In genomic region chr16:70725912-70726828, GRCh38 we compare ENCODE assay signal across 11 cellular contexts. TPM values are rescaled to one million over a fixed set of nuclear protein-coding genes. Genes with fewer than 3 reads are reported as not detected.
DNase-seq lines count a peak whose midpoint lies in the region; ATAC-seq and TF ChIP-seq lines count a peak whose summit lies in the region.
"Had no signal": no experiment of that assay in that cellular context is flagged by ENCODE, and none has a peak within 500 bp of the region (broad histone marks: within the 10 kb centered on the region; RNA-seq: fewer than 3 reads in every experiment).

No MANE protein-coding gene starts in this region.

- H3K4me3 ChIP-seq in coronary artery = peak overlapping the region; percentile 47
- H3K4me3 ChIP-seq: GM12878 had no signal

- H3K36me3 Mint-ChIP-seq in activated CD4-positive, alpha-beta T cell treated with anti-CD3 and anti-CD28 coated beads, Interleukin-2, amount 10 ng/mL, durations not matched to agents 24 days and 14 days (ENCODE audit: low read depth) = peaks cover 10% of the 10 kb centered on the region

- H3K27me3 Mint-ChIP-seq in activated CD4-positive, alpha-beta T cell treated with anti-CD3 and anti-CD28 coated beads, Interleukin-2, amount 10 ng/mL, durations not matched to agents 24 days and 14 days = no peaks in the 10 kb centered on the region

- H3K4me3 Mint-ChIP-seq in activated CD4-positive, alpha-beta T cell treated with anti-CD3 and anti-CD28 coated beads, Interleukin-2, amount 10 ng/mL, durations not matched to agents 24 days and 14 days = no peak overlapping the region

- peak overlapping the region; percentile 68 to 91 for H3K27ac ChIP-seq in coronary artery
- H3K27ac ChIP-seq: HL-60 had no signal

- peak; percentile 35 for DNase-seq in DMS79 treated with DMSO at 0.1 percent for 48 hours (lab: John Stamatoyannopoulos, UW)
- DNase-seq in coronary artery (ENCODE audit: low spot score) = no peak
- DNase-seq in left colon = peak; percentile 32 to 65
- peak; percentile 83 for DNase-seq in sciatic nerve (ENCODE audit: low spot score)
- DNase-seq in NCI-H1694 (lab: John Stamatoyannopoulos, UW) = no peak
- DNase-seq in activated CD4-positive, alpha-beta T cell treated with anti-CD3 and anti-CD28 coated beads, Interleukin-2, amount 10 ng/mL, durations not matched to agents 24 days and 14 days = no peak
- DNase-seq: SIG-M5 had no signal

- H3K4me1 Mint-ChIP-seq in activated CD4-positive, alpha-beta T cell treated with anti-CD3 and anti-CD28 coated beads, Interleukin-2, amount 10 ng/mL, durations not matched to agents 24 days and 14 days = peaks cover 1% of the 10 kb centered on the region

- peak; percentile 28 for ATAC-seq in left colon
- ATAC-seq in sciatic nerve = peak; percentile 85
- no peak for ATAC-seq in GM18517 (IDR thresholded peaks at IDR 0.05; ENCODE audit: unreplicated experiment)
- ATAC-seq in HG03439 (IDR thresholded peaks at IDR 0.05; ENCODE audit: unreplicated experiment) = no peak
- ATAC-seq: GM12878 had no signal

- no peaks in the 10 kb centered on the region for H3K9me3 Mint-ChIP-seq in activated CD4-positive, alpha-beta T cell treated with anti-CD3 and anti-CD28 coated beads, Interleukin-2, amount 10 ng/mL, durations not matched to agents 24 days and 14 days

- intact Hi-C loops in left colon (cut with DNase I, micrococcal nuclease) = no loop called here
- intact Hi-C loops in sciatic nerve (cut with DNase I) = no loop called here
- intact Hi-C loops in activated CD4-positive, alpha-beta T cell treated with anti-CD3 and anti-CD28 coated beads, Interleukin-2, amount 10 ng/mL, durations not matched to agents 24 days and 14 days (cut with micrococcal nuclease) = no loop called here

- no peak for TF ChIP-seq CTCF in coronary artery (IDR thresholded peaks at IDR 0.05)

- no peak overlapping the region for H3K27ac Mint-ChIP-seq in activated CD4-positive, alpha-beta T cell treated with anti-CD3 and anti-CD28 coated beads, Interleukin-2, amount 10 ng/mL, durations not matched to agents 24 days and 14 days

RNA-seq across cellular contexts. Expression of gene MTSS2, which starts 40.3 kb away (rescaled TPM):
- total RNA-seq in left colon (10 to 100 TPM; 21.5 to 28.3 TPM), sciatic nerve (75.9 TPM)
- total RNA-seq in activated CD4-positive, alpha-beta T cell treated with anti-CD3 and anti-CD28 coated beads, Interleukin-2, amount 10 ng/mL, durations not matched to agents 24 days and 14 days = 2.6 and 3.7 TPM in 2 replicates

Comparison
In these comparisons a context has a peak if more than half of its experiments do, and no peak if none do; other contexts are left out.
1. DNase-seq: peak in DMS79 treated with DMSO at 0.1 percent for 48 hours (single experiment), left colon (2 of 2) and sciatic nerve (single experiment); none in coronary artery (single experiment), NCI-H1694 (single experiment) and activated CD4-positive, alpha-beta T cell treated with anti-CD3 and anti-CD28 coated beads, Interleukin-2, amount 10 ng/mL, durations not matched to agents 24 days and 14 days (single experiment).
2. ATAC-seq: peak in left colon (single experiment) and sciatic nerve (single experiment); none in GM18517 (single experiment) and HG03439 (single experiment).